Comparison of ENCODE assay signal across 8 cellular contexts in genomic region chr19:57559404-57560025, GRCh38. TPM values are rescaled to one million over a fixed set of nuclear protein-coding genes. Genes with fewer than 3 reads are reported as not detected.
DNase-seq lines count a peak whose midpoint lies in the region; ATAC-seq and TF ChIP-seq lines count a peak whose summit lies in the region.

Gene ZNF550 (minus strand): TSS chr19:57559863. CDS start chr19:57559682, 181 bp downstream.

- peaks cover 34% of the 10 kb centered on the region for H3K27me3 Mint-ChIP-seq in WTC11 (ENCODE audit: low read depth)

- peaks cover 47% of the 10 kb centered on the region for H3K9me3 Mint-ChIP-seq in WTC11

- peaks cover 19% of the 10 kb centered on the region for H3K36me3 ChIP-seq in ACC112 (ENCODE audit: insufficient read depth, low read length)

- peaks cover 42% of the 10 kb centered on the region for H3K36me3 Mint-ChIP-seq in WTC11

- peaks cover 11% of the 10 kb centered on the region for H3K4me1 Mint-ChIP-seq in WTC11

- POLR2A ChIA-PET in WTC11 (lab: Charles Lee) = no interaction called here

- DNase-seq in NCI-H2196 (lab: John Stamatoyannopoulos, UW; ENCODE audit: unreplicated experiment) (peak; percentile 83), WTC11 (ENCODE audit: low spot score) (peak; percentile 85), cardiac fibroblast (ENCODE audit: low read depth in 2 of 2) (peak; percentile 91 to 93), iris pigment epithelial cell (ENCODE audit: low read depth) (peak; percentile 92), smooth muscle cell of the brain vasculature (ENCODE audit: low read depth, low spot score) (peak; percentile 62)

- H3K4me3 ChIP-seq in ACC112 (ENCODE audit: low read depth, low read length) (peak within 1 kb of the TSS; percentile 87), cardiac fibroblast (replicated peaks in 1 of 2; ENCODE audit: low read depth in 2 of 2, low read length in 2 of 2) (peak within 1 kb of the TSS; percentile 98 to 99)

- CTCF ChIA-PET in WTC11 (lab: Charles Lee) = interaction anchor here (0.7 kb wide), 1 partner anchor 149 kb away, joined by 3 read pairs; the partner anchor contains the start of gene ZNF154

- peak within 1 kb of the TSS; percentile 97 for H3K4me3 Mint-ChIP-seq in WTC11

- H3K4me1 ChIP-seq in ACC112 (ENCODE audit: control insufficient read depth, insufficient read depth, low read length, unreplicated experiment) = peaks cover 8% of the 10 kb centered on the region

- H3K27me3 ChIP-seq in ACC112 (ENCODE audit: insufficient read depth, low read length) = no peaks in the 10 kb centered on the region

- peak within 1 kb of the TSS; percentile 96 for H3K27ac ChIP-seq in ACC112 (ENCODE audit: low read depth, low read length)

- ATAC-seq in GM18868 (IDR thresholded peaks at IDR 0.05; ENCODE audit: unreplicated experiment) (peak; percentile 96), HG03097 (IDR thresholded peaks at IDR 0.05; ENCODE audit: low FRiP score, unreplicated experiment) (peak; percentile 90), WTC11 (peak; percentile 94)

- peak within 1 kb of the TSS; percentile 99 for H2AFZ ChIP-seq in ACC112 (ENCODE audit: low read length, unreplicated experiment)

- H3K27ac Mint-ChIP-seq in WTC11 = peak within 1 kb of the TSS; percentile 51

- H3K79me2 ChIP-seq in ACC112 (ENCODE audit: control insufficient read depth, insufficient read depth, low read length, unreplicated experiment) = peaks cover 20% of the 10 kb centered on the region

- TF ChIP-seq CTCF in WTC11 (IDR thresholded peaks at IDR 0.05) (no peak), cardiac fibroblast (IDR thresholded peaks at IDR 0.05; ENCODE audit: low read depth, low read length) (no peak)

TF ChIP-seq in WTC11, 78 proteins besides CTCF, POLR2A, EP300 and RAD21:
- TF ChIP-seq PREB (CRISPR knock-in tag; IDR thresholded peaks at IDR 0.05; ENCODE audit: borderline replicate concordance) (0 out of 2 replicates have a peak, but pooled peaks have one; percentile 31), SOX15 (CRISPR knock-in tag; IDR thresholded peaks at IDR 0.05) (no peak), MAX (CRISPR knock-in tag; IDR thresholded peaks at IDR 0.05) (peak; percentile 69; the same call in 1 of the 2 replicates), ZNF671 (CRISPR knock-in tag; IDR thresholded peaks at IDR 0.05) (no peak), ETV6 (CRISPR knock-in tag; IDR thresholded peaks at IDR 0.05) (peak; percentile 79), USF1 (CRISPR knock-in tag; IDR thresholded peaks at IDR 0.05) (0 out of 2 replicates have a peak, but pooled peaks have one; percentile 34), ZBTB21 (CRISPR knock-in tag; IDR thresholded peaks at IDR 0.05; ENCODE audit: borderline replicate concordance) (0 out of 2 replicates have a peak, but pooled peaks have one; percentile 67), OVOL2 (CRISPR knock-in tag; IDR thresholded peaks at IDR 0.05; ENCODE audit: borderline replicate concordance) (no peak), ARID4B (CRISPR knock-in tag; IDR thresholded peaks at IDR 0.05; ENCODE audit: borderline replicate concordance) (peak; percentile 39; the same call in 1 of the 2 replicates), FOXK1 (CRISPR knock-in tag; IDR thresholded peaks at IDR 0.05) (peak; percentile 74), GABPB1 (CRISPR knock-in tag; IDR thresholded peaks at IDR 0.05) (peak; percentile 76; the same call in 1 of the 2 replicates), ZMAT4 (CRISPR knock-in tag; IDR thresholded peaks at IDR 0.05) (no peak), SP1 (CRISPR knock-in tag; conservative IDR thresholded peaks at IDR 0.05) (peak; percentile 90)

RNA-seq across cellular contexts. Expression of gene ZNF550, which starts in this region (rescaled TPM):
- total RNA-seq in WTC11 (2021) = 13.0 to 17.5 TPM (median 15.5 TPM) in 3 replicates

Comparison
In these comparisons a context has a peak if more than half of its experiments do, and no peak if none do; other contexts are left out.
1. Peak in every context shown above with its lines: DNase-seq, ATAC-seq, H3K4me3 ChIP-seq and H3K27ac ChIP-seq.